10 cellular contexts compared by ENCODE assay signal in the genomic region with DNA sequence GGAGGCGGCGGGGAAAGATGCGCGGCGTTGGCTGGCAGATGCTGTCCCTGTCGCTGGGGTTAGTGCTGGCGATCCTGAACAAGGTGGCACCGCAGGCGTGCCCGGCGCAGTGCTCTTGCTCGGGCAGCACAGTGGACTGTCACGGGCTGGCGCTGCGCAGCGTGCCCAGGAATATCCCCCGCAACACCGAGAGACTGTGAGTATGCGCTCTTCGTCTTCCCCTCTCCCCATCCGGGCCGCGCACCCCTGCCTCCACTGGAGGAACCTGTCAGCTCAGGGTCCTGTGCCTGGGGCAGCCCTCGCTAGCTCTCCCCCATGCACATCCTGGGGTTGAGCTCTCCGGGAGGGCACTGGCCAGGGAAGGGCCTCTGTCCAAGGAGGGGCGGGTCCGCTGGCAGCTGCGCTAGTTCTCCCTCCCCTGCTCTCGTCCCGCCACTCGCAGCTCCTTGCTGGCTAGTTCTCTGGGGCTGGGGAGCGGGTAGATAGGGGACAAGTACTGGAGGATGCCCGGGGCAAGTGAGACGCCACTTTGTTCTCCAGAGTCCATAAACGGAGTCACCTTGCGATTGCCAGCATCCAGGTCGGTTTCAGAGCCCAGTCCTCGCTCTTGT. TPM values are rescaled to one million over a fixed set of nuclear protein-coding genes. Genes with fewer than 3 reads are reported as not detected.
DNase-seq lines count a peak whose midpoint lies in the region; FAIRE-seq and TF ChIP-seq lines count a peak whose summit lies in the region.
"Had no signal": no experiment of that assay in that cellular context is flagged by ENCODE, and none has a peak within 500 bp of the region (broad histone marks: within the 10 kb centered on the region; RNA-seq: fewer than 3 reads in every experiment).

No MANE protein-coding gene starts in this region.

- intact Hi-C loops in activated CD4-positive, alpha-beta memory T cell treated with anti-CD3 and anti-CD28 coated beads for 36 hours (cut with micrococcal nuclease): loop anchor here (10.0 kb wide), 1 partner anchor 1029 kb away; no protein-coding TSS in a partner anchor

- H3K79me2 ChIP-seq in MM.1S (ENCODE audit: low read length): no peaks in the 10 kb centered on the region

- TF ChIP-seq CTCF in BE2C (IDR thresholded peaks at IDR 0.05; ENCODE audit: low read depth, low read length): no peak
- TF ChIP-seq CTCF in MM.1S (IDR thresholded peaks at IDR 0.05; ENCODE audit: low read length): no peak
- TF ChIP-seq CTCF in fibroblast of villous mesenchyme (IDR thresholded peaks at IDR 0.05; ENCODE audit: insufficient read depth, low read depth, low read length): no peak
- no peak for TF ChIP-seq CTCF in osteocyte (IDR thresholded peaks at IDR 0.05)

- H3K27ac Mint-ChIP-seq in osteocyte (ENCODE audit: unreplicated experiment): peak overlapping the region; percentile 94
- H3K27ac Mint-ChIP-seq in activated CD4-positive, alpha-beta memory T cell treated with anti-CD3 and anti-CD28 coated beads for 36 hours: no peak overlapping the region
- H3K27ac Mint-ChIP-seq: naive B cell; T-helper 1 cell treated with Interleukin-12 subunit alpha and Interleukin-12 subunit beta and Interleukin-4 antibody, amounts not matched to agents 30 μg/mL and 1 μg/mL, for 36 hours had no signal

- peaks cover 2% of the 10 kb centered on the region for H3K36me3 Mint-ChIP-seq in osteocyte (ENCODE audit: unreplicated experiment)
- H3K36me3 Mint-ChIP-seq in activated CD4-positive, alpha-beta memory T cell treated with anti-CD3 and anti-CD28 coated beads for 36 hours: peaks cover 2% of the 10 kb centered on the region
- H3K36me3 Mint-ChIP-seq: naive B cell had no signal

- POLR2A ChIA-PET in activated CD4-positive, alpha-beta memory T cell treated with anti-CD3 and anti-CD28 coated beads for 36 hours (lab: Charles Lee): no interaction called here

- CTCF ChIA-PET in activated CD4-positive, alpha-beta memory T cell treated with anti-CD3 and anti-CD28 coated beads for 36 hours (lab: Charles Lee): no interaction called here

- no peak overlapping the region for H3K9ac ChIP-seq in MM.1S (ENCODE audit: low read length)

- no peak overlapping the region for H3K4me3 ChIP-seq in BE2C (ENCODE audit: low read depth, low read length)
- H3K4me3 ChIP-seq in MM.1S (ENCODE audit: low read length): peak overlapping the region; percentile 76
- peak overlapping the region; percentile 78 for H3K4me3 ChIP-seq in fibroblast of villous mesenchyme (ENCODE audit: low read depth, low read length)
- peak overlapping the region in 1 of 2 donors; percentile 56 for H3K4me3 ChIP-seq in small intestine (ENCODE audit: low read depth in 1 of 2, low read length in 2 of 2)

- no peaks in the 10 kb centered on the region for H3K9me3 Mint-ChIP-seq in osteocyte (ENCODE audit: unreplicated experiment)
- H3K9me3 Mint-ChIP-seq in activated CD4-positive, alpha-beta memory T cell treated with anti-CD3 and anti-CD28 coated beads for 36 hours: no peaks in the 10 kb centered on the region
- H3K9me3 Mint-ChIP-seq: T-helper 1 cell treated with Interleukin-12 subunit alpha and Interleukin-12 subunit beta and Interleukin-4 antibody, amounts not matched to agents 30 μg/mL and 1 μg/mL, for 36 hours had no signal

- WGBS in small intestine, 3 donors: 3 to 4% (median 3%) methylated on average over 36 to 38 of the region's 38 CpGs

- H3K4me1 ChIP-seq in BE2C (no peaks in the 10 kb centered on the region), MM.1S (ENCODE audit: low read length) (no peaks in the 10 kb centered on the region; the same call in 1 of the 2 replicates), small intestine (ENCODE audit: control insufficient read depth in 2 of 2, insufficient read depth in 1 of 2, low read depth in 1 of 2, low read length in 1 of 2) (no peaks in the 10 kb centered on the region)

- peak overlapping the region; percentile 98 for H2AFZ ChIP-seq in MM.1S (ENCODE audit: low read length)

- H3K9me3 ChIP-seq in BE2C (no peaks in the 10 kb centered on the region), MM.1S (replicated peaks; ENCODE audit: insufficient read depth, low read length) (no peaks in the 10 kb centered on the region), small intestine (ENCODE audit: control insufficient read depth, low read depth) (no peaks in the 10 kb centered on the region)

- H3K4me3 Mint-ChIP-seq in osteocyte (ENCODE audit: unreplicated experiment): peak overlapping the region; percentile 97
- no peak overlapping the region for H3K4me3 Mint-ChIP-seq in activated CD4-positive, alpha-beta memory T cell treated with anti-CD3 and anti-CD28 coated beads for 36 hours
- H3K4me3 Mint-ChIP-seq: T-helper 1 cell treated with Interleukin-12 subunit alpha and Interleukin-12 subunit beta and Interleukin-4 antibody, amounts not matched to agents 30 μg/mL and 1 μg/mL, for 36 hours had no signal

- no peaks in the 10 kb centered on the region for H3K9me2 ChIP-seq in MM.1S (replicated peaks; ENCODE audit: insufficient read depth, low read length)

- no peaks in the 10 kb centered on the region; the same call in 1 of the 2 replicates for H3F3A ChIP-seq in MM.1S (ENCODE audit: insufficient read depth, low read length)

- peak overlapping the region; percentile 100 for H3K4me2 ChIP-seq in MM.1S (ENCODE audit: low read depth, low read length)

- no peak overlapping the region for H3K27ac ChIP-seq in MM.1S (ENCODE audit: low read length)
- H3K27ac ChIP-seq in small intestine (ENCODE audit: low read depth in 1 of 2, low read length in 1 of 2): no peak overlapping the region

- no peaks in the 10 kb centered on the region for H3K27me3 Mint-ChIP-seq in osteocyte (ENCODE audit: unreplicated experiment)
- H3K27me3 Mint-ChIP-seq in activated CD4-positive, alpha-beta memory T cell treated with anti-CD3 and anti-CD28 coated beads for 36 hours: peaks cover 39% of the 10 kb centered on the region

- no peaks in the 10 kb centered on the region for H3K36me3 ChIP-seq in BE2C
- H3K36me3 ChIP-seq in MM.1S (replicated peaks; ENCODE audit: insufficient read depth, low read length): no peaks in the 10 kb centered on the region; the same call in 1 of the 2 replicates
- H3K36me3 ChIP-seq in small intestine (ENCODE audit: control insufficient read depth in 2 of 2, insufficient read depth in 2 of 2, low read length in 2 of 2): no peaks in the 10 kb centered on the region

- no peaks in the 10 kb centered on the region for H4K20me1 ChIP-seq in MM.1S (ENCODE audit: insufficient read depth, low read length)

- H3K4me1 Mint-ChIP-seq in osteocyte (ENCODE audit: unreplicated experiment): peaks cover 60% of the 10 kb centered on the region
- peaks cover 6% of the 10 kb centered on the region for H3K4me1 Mint-ChIP-seq in activated CD4-positive, alpha-beta memory T cell treated with anti-CD3 and anti-CD28 coated beads for 36 hours (ENCODE audit: low read depth)

- DNase-seq in BE2C (peak; percentile 7), MM.1S (no peak), fibroblast of villous mesenchyme (ENCODE audit: low read depth) (peak; percentile 30), osteocyte (ENCODE audit: extremely low spot score, unreplicated experiment) (peak; percentile 86), T-helper 2 cell (no peak), small intestine (no peak)
- no peak for DNase-seq in activated CD4-positive, CD25-positive, alpha-beta regulatory T cell treated with anti-CD3 and anti-CD28 coated beads, Interleukin-2, amount 50 U/mL, for 72 hours
- no peak for DNase-seq in activated CD4-positive, alpha-beta memory T cell treated with anti-CD3 and anti-CD28 coated beads for 36 hours
- DNase-seq: naive B cell had no signal

- FAIRE-seq in small intestine (lab: Jason Lieb, UNC): no peak

- H3K27me3 ChIP-seq in BE2C (peaks cover 74% of the 10 kb centered on the region), MM.1S (replicated peaks; ENCODE audit: insufficient read depth, low read length) (peaks cover 11% of the 10 kb centered on the region; the same call in 1 of the 2 replicates), small intestine (ENCODE audit: control insufficient read depth in 2 of 2, insufficient read depth in 2 of 2, low read length in 2 of 2) (peaks cover 13 to 18% of the 10 kb centered on the region in 2 donors)

RNA-seq across cellular contexts. Expression of gene SLIT2, which starts 2.2 kb away (rescaled TPM):
- polyA plus RNA-seq in BE2C (2012; ENCODE audit: insufficient read depth, insufficient read length, low read depth): 1.2 TPM
- total RNA-seq in fibroblast of villous mesenchyme (8.4 and 20.7 TPM in 2 replicates), osteocyte (45.6 and 55.6 TPM in 2 replicates)
- 1 to 10 TPM in 1 of 3 donors, under 1 TPM in 2; 0.22 to 1.7 (median 0.27) TPM for polyA plus RNA-seq in small intestine
- total RNA-seq in activated CD4-positive, alpha-beta memory T cell treated with anti-CD3 and anti-CD28 coated beads for 36 hours: not detected

Comparison
In these comparisons a context has a peak if more than half of its experiments do, and no peak if none do; other contexts are left out.
1. DNase-seq: peak in BE2C (single experiment), fibroblast of villous mesenchyme (single experiment) and osteocyte (single experiment); none in MM.1S (single experiment), activated CD4-positive, CD25-positive, alpha-beta regulatory T cell treated with anti-CD3 and anti-CD28 coated beads, Interleukin-2, amount 50 U/mL, for 72 hours (single experiment), T-helper 2 cell (0 of 5), small intestine (single experiment) and activated CD4-positive, alpha-beta memory T cell treated with anti-CD3 and anti-CD28 coated beads for 36 hours (single experiment).